In the genomic region with DNA sequence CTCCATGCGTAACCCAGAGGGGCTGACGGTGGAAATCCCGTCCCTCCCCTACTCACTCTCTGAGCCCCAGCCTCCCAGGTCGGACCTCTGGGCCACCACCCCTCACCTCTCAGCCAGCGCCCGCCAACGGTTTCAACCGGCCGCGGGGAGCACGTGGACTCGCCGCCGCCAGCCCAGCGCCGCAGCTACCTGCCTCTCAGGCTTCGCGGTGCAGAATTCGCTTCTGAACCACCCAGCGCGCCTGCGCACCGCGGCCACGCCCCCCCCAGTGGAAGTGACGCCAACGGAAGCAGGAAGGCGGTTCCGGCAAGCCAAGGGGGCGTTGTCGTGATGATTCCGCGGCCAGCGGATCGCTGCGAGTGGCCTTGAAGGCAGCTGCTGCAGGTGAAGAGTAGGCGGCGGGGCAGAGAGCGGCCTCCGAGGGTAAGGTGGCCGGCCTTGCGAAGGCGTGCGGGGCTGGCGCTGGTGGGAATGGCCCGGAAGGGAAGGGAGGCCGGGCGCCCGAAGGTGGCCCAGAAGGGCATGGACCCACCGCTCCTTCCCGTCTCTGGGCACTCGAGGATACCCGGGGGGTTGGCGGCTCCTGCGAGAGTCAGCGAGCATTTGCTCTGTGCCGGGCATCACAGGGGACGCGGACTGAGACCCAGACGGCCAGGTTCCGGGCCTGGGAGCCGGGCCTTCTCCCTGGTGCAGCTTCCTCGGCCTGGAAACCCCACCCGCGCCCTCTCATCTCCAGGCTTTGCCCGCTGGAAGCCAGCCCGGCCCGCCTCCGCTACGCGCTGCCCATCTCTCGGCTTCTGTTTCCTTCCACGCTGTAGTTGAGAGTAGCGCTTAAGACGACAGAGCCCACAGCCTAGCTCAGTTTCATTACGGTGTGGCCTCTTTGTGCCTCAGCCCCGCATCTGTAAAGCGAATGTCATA, we compare ENCODE assay signal across 8 cellular contexts. TPM values are rescaled to one million over a fixed set of nuclear protein-coding genes. Genes with fewer than 3 reads are reported as not detected.
DNase-seq lines count a peak whose midpoint lies in the region; ATAC-seq, FAIRE-seq and TF ChIP-seq lines count a peak whose summit lies in the region.

A gene with protein sequence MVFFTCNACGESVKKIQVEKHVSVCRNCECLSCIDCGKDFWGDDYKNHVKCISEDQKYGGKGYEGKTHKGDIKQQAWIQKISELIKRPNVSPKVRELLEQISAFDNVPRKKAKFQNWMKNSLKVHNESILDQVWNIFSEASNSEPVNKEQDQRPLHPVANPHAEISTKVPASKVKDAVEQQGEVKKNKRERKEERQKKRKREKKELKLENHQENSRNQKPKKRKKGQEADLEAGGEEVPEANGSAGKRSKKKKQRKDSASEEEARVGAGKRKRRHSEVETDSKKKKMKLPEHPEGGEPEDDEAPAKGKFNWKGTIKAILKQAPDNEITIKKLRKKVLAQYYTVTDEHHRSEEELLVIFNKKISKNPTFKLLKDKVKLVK (minus strand): TSS at position 225 of the 921 bp plus-strand sequence. CDS start 6,412 bp downstream, outside the sequence.
A gene with protein sequence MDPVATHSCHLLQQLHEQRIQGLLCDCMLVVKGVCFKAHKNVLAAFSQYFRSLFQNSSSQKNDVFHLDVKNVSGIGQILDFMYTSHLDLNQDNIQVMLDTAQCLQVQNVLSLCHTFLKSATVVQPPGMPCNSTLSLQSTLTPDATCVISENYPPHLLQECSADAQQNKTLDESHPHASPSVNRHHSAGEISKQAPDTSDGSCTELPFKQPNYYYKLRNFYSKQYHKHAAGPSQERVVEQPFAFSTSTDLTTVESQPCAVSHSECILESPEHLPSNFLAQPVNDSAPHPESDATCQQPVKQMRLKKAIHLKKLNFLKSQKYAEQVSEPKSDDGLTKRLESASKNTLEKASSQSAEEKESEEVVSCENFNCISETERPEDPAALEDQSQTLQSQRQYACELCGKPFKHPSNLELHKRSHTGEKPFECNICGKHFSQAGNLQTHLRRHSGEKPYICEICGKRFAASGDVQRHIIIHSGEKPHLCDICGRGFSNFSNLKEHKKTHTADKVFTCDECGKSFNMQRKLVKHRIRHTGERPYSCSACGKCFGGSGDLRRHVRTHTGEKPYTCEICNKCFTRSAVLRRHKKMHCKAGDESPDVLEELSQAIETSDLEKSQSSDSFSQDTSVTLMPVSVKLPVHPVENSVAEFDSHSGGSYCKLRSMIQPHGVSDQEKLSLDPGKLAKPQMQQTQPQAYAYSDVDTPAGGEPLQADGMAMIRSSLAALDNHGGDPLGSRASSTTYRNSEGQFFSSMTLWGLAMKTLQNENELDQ (plus strand): TSS at position 322 of the 921 bp plus-strand sequence. CDS start 9,695 bp downstream, outside the sequence.

- peaks cover 26% of the 10 kb centered on the region for H3K4me1 Mint-ChIP-seq in T-helper 2 cell treated with Interferon-gamma antibody and Interleukin-4, amounts not matched to agents 5 μg/mL and 100 μg/mL, for 36 hours (ENCODE audit: low read depth)
- peaks cover 19% of the 10 kb centered on the region for H3K4me1 Mint-ChIP-seq in astrocyte (ENCODE audit: low read depth, unreplicated experiment)

- peak in 1 of 2 donors; percentile 32 for TF ChIP-seq POLR2A in vagina (IDR thresholded peaks at IDR 0.05)

- no peaks in the 10 kb centered on the region for H3K9me3 ChIP-seq in astrocyte (ENCODE audit: insufficient read depth, low read depth, low read length)
- H3K9me3 ChIP-seq in vagina: no peaks in the 10 kb centered on the region

- peak within 1 kb of the TSS; percentile 54 for H3K27ac ChIP-seq in astrocyte (ENCODE audit: low read depth, low read length)
- H3K27ac ChIP-seq in vagina: peak within 1 kb of the TSS; percentile 20

- no peaks in the 10 kb centered on the region for H3K9me3 Mint-ChIP-seq in T-helper 2 cell treated with Interferon-gamma antibody and Interleukin-4, amounts not matched to agents 5 μg/mL and 100 μg/mL, for 36 hours
- H3K9me3 Mint-ChIP-seq in astrocyte (ENCODE audit: unreplicated experiment): peaks cover 3% of the 10 kb centered on the region

- H3K36me3 ChIP-seq in astrocyte (ENCODE audit: insufficient read depth, low read length) (peaks cover 2% of the 10 kb centered on the region), vagina (peaks cover 0 to 7% of the 10 kb centered on the region in 2 donors)

- peak within 1 kb of the TSS; percentile 87 for H3K9ac ChIP-seq in astrocyte (ENCODE audit: low read length)

- H3K4me1 ChIP-seq in astrocyte (ENCODE audit: insufficient read depth, low read length) (peaks cover 15% of the 10 kb centered on the region), vagina (peaks cover 28% of the 10 kb centered on the region)

- H3K36me3 Mint-ChIP-seq in T-helper 2 cell treated with Interferon-gamma antibody and Interleukin-4, amounts not matched to agents 5 μg/mL and 100 μg/mL, for 36 hours (ENCODE audit: low read depth): peaks cover 11% of the 10 kb centered on the region
- peaks cover 2% of the 10 kb centered on the region for H3K36me3 Mint-ChIP-seq in astrocyte (ENCODE audit: low read depth, unreplicated experiment)

- TF ChIP-seq CTCF in astrocyte (IDR thresholded peaks at IDR 0.05; ENCODE audit: insufficient read depth, low read depth, low read length) (no peak), vagina (IDR thresholded peaks at IDR 0.05) (no peak)

- H2AFZ ChIP-seq in astrocyte (ENCODE audit: low read depth, low read length): peak within 1 kb of the TSS; percentile 87

- peak within 1 kb of the TSS; percentile 95 for H3K4me3 Mint-ChIP-seq in T-helper 2 cell treated with Interferon-gamma antibody and Interleukin-4, amounts not matched to agents 5 μg/mL and 100 μg/mL, for 36 hours
- H3K4me3 Mint-ChIP-seq in astrocyte (ENCODE audit: unreplicated experiment): peak within 1 kb of the TSS; percentile 96

- H3K4me2 ChIP-seq in astrocyte (ENCODE audit: low read length): peak within 1 kb of the TSS; percentile 100

- DNase-seq in NCI-H1694 (lab: John Stamatoyannopoulos, UW) (peak; percentile 37), astrocyte (ENCODE audit: low read depth) (peak; percentile 77), hepatic stellate cell (ENCODE audit: low spot score) (peak; percentile 95), putamen (ENCODE audit: low spot score) (peak; percentile 89), vagina (ENCODE audit: extremely low spot score in 2 of 2) (peak in 1 of 2 donors; percentile 90)
- peak; percentile 97 for DNase-seq in T-helper 2 cell treated with Interferon-gamma antibody and Interleukin-4, amounts not matched to agents 5 μg/mL and 100 μg/mL, for 36 hours (ENCODE audit: low spot score)

- H3K27me3 Mint-ChIP-seq in T-helper 2 cell treated with Interferon-gamma antibody and Interleukin-4, amounts not matched to agents 5 μg/mL and 100 μg/mL, for 36 hours (ENCODE audit: low read depth): no peaks in the 10 kb centered on the region
- H3K27me3 Mint-ChIP-seq in astrocyte (ENCODE audit: low read depth, unreplicated experiment): no peaks in the 10 kb centered on the region

- H3K27me3 ChIP-seq in astrocyte (ENCODE audit: insufficient read depth, low read length): no peaks in the 10 kb centered on the region
- H3K27me3 ChIP-seq in vagina: no peaks in the 10 kb centered on the region

- peak within 1 kb of the TSS; percentile 92 for H3K27ac Mint-ChIP-seq in T-helper 2 cell treated with Interferon-gamma antibody and Interleukin-4, amounts not matched to agents 5 μg/mL and 100 μg/mL, for 36 hours
- H3K27ac Mint-ChIP-seq in astrocyte (ENCODE audit: unreplicated experiment): peak within 1 kb of the TSS; percentile 22

- intact Hi-C loops in vagina (cut with DNase I): no loop called here

- H3K4me3 ChIP-seq in astrocyte (ENCODE audit: insufficient read depth, low read depth, low read length) (peak within 1 kb of the TSS; percentile 91), vagina (peak within 1 kb of the TSS; percentile 59 to 90)

- H3K79me2 ChIP-seq in astrocyte (ENCODE audit: insufficient read depth, low read length): peaks cover 79% of the 10 kb centered on the region

- ATAC-seq in GM18499 (IDR thresholded peaks at IDR 0.05; ENCODE audit: insufficient read depth, unreplicated experiment) (peak; percentile 75), HG02852 (IDR thresholded peaks at IDR 0.05; ENCODE audit: unreplicated experiment) (peak; percentile 93)

- peaks cover 53% of the 10 kb centered on the region for H4K20me1 ChIP-seq in astrocyte (ENCODE audit: insufficient read depth, low read length)

- no peak for FAIRE-seq in astrocyte (lab: Jason Lieb, UNC)

RNA-seq across cellular contexts. Expression of the first gene that starts in this region (rescaled TPM):
- 12.0 and 13.5 TPM in 2 replicates for total RNA-seq in astrocyte
- total RNA-seq in vagina: 6.4 TPM

RNA-seq across cellular contexts. Expression of the second gene that starts in this region (rescaled TPM):
- total RNA-seq in astrocyte (4.4 and 5.5 TPM in 2 replicates), vagina (5.4 TPM)
